Comparison of ENCODE assay signal across 11 cellular contexts in genomic region chr7:111499027-111499426, GRCh38.
DNase-seq lines count a peak whose midpoint lies in the region; ATAC-seq and TF ChIP-seq lines count a peak whose summit lies in the region.
"Had no signal": no experiment of that assay in that cellular context is flagged by ENCODE, and none has a peak within 500 bp of the region (broad histone marks: within the 10 kb centered on the region; RNA-seq: fewer than 3 reads in every experiment).

No MANE protein-coding gene starts in this region.

- no peaks in the 10 kb centered on the region for H3F3A ChIP-seq in neural progenitor cell (ENCODE audit: low read depth)

- DNase-seq in Calu3 (peak; percentile 27), HFFc6 (peak; percentile 92), mammary epithelial cell (peak; percentile 98), myocyte (ENCODE audit: low read depth) (peak; percentile 18), NCI-H2227 (lab: John Stamatoyannopoulos, UW; ENCODE audit: unreplicated experiment) (no peak), neural progenitor cell (ENCODE audit: low spot score) (no peak)
- DNase-seq: activated CD8-positive, alpha-beta memory T cell treated with anti-CD3 and anti-CD28 coated beads, Interleukin-2, amount 50 U/mL, for 4 hours; DND-41; NCI-H510A had no signal

- H3K4me3 ChIP-seq in mammary epithelial cell (replicated peaks in 1 of 3; ENCODE audit: insufficient read depth in 1 of 3, low read depth in 2 of 3, low read length in 3 of 3) (no peak overlapping the region), neural progenitor cell (no peak overlapping the region)

- ATAC-seq in GM19351 (IDR thresholded peaks at IDR 0.05; ENCODE audit: unreplicated experiment), result no peak

- CTCF ChIA-PET in Calu3 (lab: Charles Lee) (no interaction called here), mammary epithelial cell (lab: Charles Lee; ENCODE audit: low non-redundant PET) (interaction anchor here (0.5 kb wide), 1 partner anchor 20 kb away, joined by 5 read pairs; no protein-coding TSS in a partner anchor)

- H3K9ac ChIP-seq in mammary epithelial cell (ENCODE audit: insufficient read depth, low read length) (no peak overlapping the region), neural progenitor cell (no peak overlapping the region)

- H3K4me2 ChIP-seq in mammary epithelial cell (ENCODE audit: insufficient read depth, low read depth, low read length) (peak overlapping the region; percentile 66), neural progenitor cell (no peak overlapping the region)

- TF ChIP-seq CTCF in Calu3 (IDR thresholded peaks at IDR 0.05; ENCODE audit: unreplicated experiment), result no peak
- TF ChIP-seq CTCF in HFFc6 (IDR thresholded peaks at IDR 0.05), result peak; percentile 38; the same call in 1 of the 2 replicates
- TF ChIP-seq CTCF in mammary epithelial cell (conservative IDR thresholded peaks at IDR 0.05 in 1 of 2, IDR thresholded peaks at IDR 0.05 in 1 of 2; ENCODE audit: extremely low read depth in 1 of 2, insufficient read depth in 1 of 2, low read depth in 1 of 2, low read length in 2 of 2), result no peak
- TF ChIP-seq CTCF in neural progenitor cell (IDR thresholded peaks at IDR 0.05), result no peak

- intact Hi-C loops in Calu3 (cut with micrococcal nuclease; ENCODE audit: unreplicated experiment), result no loop called here
- intact Hi-C loops in mammary epithelial cell (cut with micrococcal nuclease), result loop anchor here (5.0 kb wide), 1 partner anchor 63 kb away; the partner anchor contains the start of gene IMMP2L

- H3K4me1 Mint-ChIP-seq in Calu3 (ENCODE audit: low read depth, unreplicated experiment) (peaks cover 11% of the 10 kb centered on the region), HFFc6 (ENCODE audit: low read depth) (peaks cover 26% of the 10 kb centered on the region), neural progenitor cell (no peaks in the 10 kb centered on the region)

- H3K27me3 ChIP-seq in mammary epithelial cell (ENCODE audit: insufficient read depth, low read length) (no peaks in the 10 kb centered on the region), neural progenitor cell (no peaks in the 10 kb centered on the region)

- H3K79me2 ChIP-seq in mammary epithelial cell (ENCODE audit: insufficient read depth, low read length) (no peaks in the 10 kb centered on the region), neural progenitor cell (ENCODE audit: low read depth) (no peaks in the 10 kb centered on the region)

- H3K4me3 Mint-ChIP-seq in Calu3 (ENCODE audit: low read depth, unreplicated experiment) (no peak overlapping the region), HFFc6 (peak overlapping the region; percentile 55), neural progenitor cell (no peak overlapping the region)
- H3K4me3 Mint-ChIP-seq: stimulated activated naive CD8-positive, alpha-beta T cell treated with anti-CD3 and anti-CD28 coated beads, Interleukin-15, Interleukin-2, amounts not matched to agents 100 ng/mL and 50 ng/mL, for 24 hours had no signal

- in situ Hi-C loops in mammary epithelial cell (cut with MboI; ENCODE audit: low sequenced_read_pairs in 2 of 2), result loop anchor here in 1 of 2 donors (25.0 kb wide), 1 partner anchor 412 kb away; the partner anchor contains the start of gene LRRN3

- H4K20me1 ChIP-seq in mammary epithelial cell (ENCODE audit: insufficient read depth, low read length), result no peaks in the 10 kb centered on the region
- no peaks in the 10 kb centered on the region for H4K20me1 ChIP-seq in neural progenitor cell (ENCODE audit: low read depth)

- H3K9me3 ChIP-seq in mammary epithelial cell (replicated peaks; ENCODE audit: insufficient read depth, low read length) (no peaks in the 10 kb centered on the region), neural progenitor cell (ENCODE audit: low read depth) (no peaks in the 10 kb centered on the region)

- H2AFZ ChIP-seq in mammary epithelial cell (ENCODE audit: low read depth, low read length) (no peak overlapping the region), neural progenitor cell (replicated peaks) (no peak overlapping the region)

- no peak overlapping the region for H3K27ac Mint-ChIP-seq in Calu3 (ENCODE audit: unreplicated experiment)
- H3K27ac Mint-ChIP-seq in HFFc6, result peak overlapping the region; percentile 75
- no peak overlapping the region for H3K27ac Mint-ChIP-seq in neural progenitor cell
- H3K27ac Mint-ChIP-seq: stimulated activated naive CD8-positive, alpha-beta T cell treated with anti-CD3 and anti-CD28 coated beads, Interleukin-15, Interleukin-2, amounts not matched to agents 100 ng/mL and 50 ng/mL, for 24 hours had no signal

- dilution Hi-C loops in mammary epithelial cell (cut with HindIII; ENCODE audit: low sequenced_read_pairs), result no loop called here

- H3K27me3 Mint-ChIP-seq in Calu3 (ENCODE audit: unreplicated experiment) (no peaks in the 10 kb centered on the region), HFFc6 (ENCODE audit: insufficient read depth) (no peaks in the 10 kb centered on the region; the same call in 1 of the 2 replicates), neural progenitor cell (ENCODE audit: insufficient read depth, low read depth) (no peaks in the 10 kb centered on the region)
- H3K27me3 Mint-ChIP-seq: stimulated activated naive CD8-positive, alpha-beta T cell treated with anti-CD3 and anti-CD28 coated beads, Interleukin-15, Interleukin-2, amounts not matched to agents 100 ng/mL and 50 ng/mL, for 24 hours had no signal

- BruUV-seq in Calu3 (replicated peaks; lab: Mats Ljungman, UMichigan) (no TSS peak), mammary epithelial cell (replicated peaks; lab: Mats Ljungman, UMichigan) (no TSS peak)

- H3K4me1 ChIP-seq in mammary epithelial cell (ENCODE audit: insufficient read depth, low read length) (peaks cover 12% of the 10 kb centered on the region), neural progenitor cell (no peaks in the 10 kb centered on the region)

- H3K9me3 Mint-ChIP-seq in Calu3 (ENCODE audit: low read depth, unreplicated experiment) (peaks cover 2% of the 10 kb centered on the region), HFFc6 (peaks cover 11% of the 10 kb centered on the region), neural progenitor cell (peaks cover 19% of the 10 kb centered on the region)
- H3K9me3 Mint-ChIP-seq: stimulated activated naive CD8-positive, alpha-beta T cell treated with anti-CD3 and anti-CD28 coated beads, Interleukin-15, Interleukin-2, amounts not matched to agents 100 ng/mL and 50 ng/mL, for 24 hours had no signal

- H3K36me3 ChIP-seq in mammary epithelial cell (ENCODE audit: insufficient read depth, low read length) (no peaks in the 10 kb centered on the region), neural progenitor cell (no peaks in the 10 kb centered on the region)

- H3K27ac ChIP-seq in mammary epithelial cell (ENCODE audit: insufficient read depth, low read depth, low read length) (peak overlapping the region; percentile 61), neural progenitor cell (no peak overlapping the region)

- H3K36me3 Mint-ChIP-seq in Calu3 (ENCODE audit: insufficient read depth, unreplicated experiment) (no peaks in the 10 kb centered on the region), HFFc6 (ENCODE audit: low read depth) (peaks cover 14% of the 10 kb centered on the region), neural progenitor cell (no peaks in the 10 kb centered on the region)

- WGBS in mammary epithelial cell (ENCODE audit: low coverage, missing lambda C conversion rate), result 3% methylated on average over 3 of the region's 3 CpGs

Comparison
In these comparisons a context has a peak if more than half of its experiments do, and no peak if none do; other contexts are left out.
1. DNase-seq: peak in Calu3 (single experiment), HFFc6 (single experiment), mammary epithelial cell (single experiment) and myocyte (single experiment); none in NCI-H2227 (single experiment) and neural progenitor cell (single experiment).